12 cellular contexts compared by ENCODE assay signal in the genomic region with DNA sequence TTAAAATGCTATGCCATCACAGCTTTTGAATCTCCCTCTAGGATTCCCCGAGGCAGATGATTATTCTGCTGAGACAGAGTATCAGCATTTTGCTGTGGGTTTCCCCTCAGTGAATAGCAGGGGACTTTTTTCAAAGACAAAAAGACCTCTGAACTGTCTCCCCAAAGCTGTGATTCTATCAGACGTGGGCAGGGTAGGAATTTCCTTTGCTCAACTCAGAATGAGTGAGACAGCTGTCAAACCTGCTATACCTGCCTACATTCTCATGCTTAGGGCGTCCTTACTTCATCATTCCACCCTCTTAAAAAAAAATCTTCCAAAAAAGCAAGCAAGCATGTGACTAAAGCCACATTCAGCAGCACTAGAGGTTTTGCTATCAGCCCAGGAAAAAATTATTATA.
DNase-seq lines count a peak whose midpoint lies in the region; ATAC-seq and TF ChIP-seq lines count a peak whose summit lies in the region.
"Had no signal": no experiment of that assay in that cellular context is flagged by ENCODE, and none has a peak within 500 bp of the region (broad histone marks: within the 10 kb centered on the region; RNA-seq: fewer than 3 reads in every experiment).

No MANE protein-coding gene starts in this region.

- peak overlapping the region; percentile 53 for H3K27ac Mint-ChIP-seq in Caco-2 (ENCODE audit: unreplicated experiment)
- no peak overlapping the region for H3K27ac Mint-ChIP-seq in stimulated activated memory B cell treated with anti-CD40 and anti-IgM and Interleukin-4, amounts not matched to agents 10 μg/mL and 1 μg/mL and 100 μg/mL, for 72 hours
- H3K27ac Mint-ChIP-seq: naive thymus-derived CD8-positive, alpha-beta T cell; WTC11 had no signal

- no peak overlapping the region for H3K27ac ChIP-seq in prostate gland

- H3K36me3 ChIP-seq in Caco-2 (ENCODE audit: control insufficient read depth, insufficient read depth, low read length) (no peaks in the 10 kb centered on the region), prostate gland (no peaks in the 10 kb centered on the region)

- TF ChIP-seq CTCF in Caco-2 (IDR thresholded peaks at IDR 0.05; ENCODE audit: insufficient read depth in 1 of 2, low read depth in 1 of 2, low read length in 1 of 2, severe bottlenecking in 1 of 2, unreplicated experiment in 1 of 2) (no peak), epithelial cell of esophagus (IDR thresholded peaks at IDR 0.05; ENCODE audit: insufficient read depth, low read depth, low read length, missing control alignments) (no peak), prostate gland (IDR thresholded peaks at IDR 0.05) (no peak)

- H3K27me3 ChIP-seq in Caco-2 (replicated peaks; ENCODE audit: control insufficient read depth, insufficient read depth, low read length) (no peaks in the 10 kb centered on the region), prostate gland (replicated peaks; ENCODE audit: insufficient read depth) (no peaks in the 10 kb centered on the region)

- BruUV-seq in Caco-2 (replicated peaks; lab: Mats Ljungman, UMichigan) = no TSS peak

- no peak overlapping the region for H3K4me3 ChIP-seq in Caco-2 (ENCODE audit: low read depth, low read length)
- no peak overlapping the region for H3K4me3 ChIP-seq in epithelial cell of esophagus (ENCODE audit: low read length)
- no peak overlapping the region for H3K4me3 ChIP-seq in prostate gland

- 43% methylated on average over 3 of the region's 3 CpGs for WGBS in prostate gland

- H3K9me3 ChIP-seq in Caco-2 (no peaks in the 10 kb centered on the region), prostate gland (no peaks in the 10 kb centered on the region)

- H3K4me3 Mint-ChIP-seq in Caco-2 (ENCODE audit: unreplicated experiment) = no peak overlapping the region
- no peak overlapping the region for H3K4me3 Mint-ChIP-seq in stimulated activated memory B cell treated with anti-CD40 and anti-IgM and Interleukin-4, amounts not matched to agents 10 μg/mL and 1 μg/mL and 100 μg/mL, for 72 hours
- H3K4me3 Mint-ChIP-seq: naive thymus-derived CD8-positive, alpha-beta T cell; WTC11 had no signal

- H3K4me1 ChIP-seq in Caco-2 (peaks cover 14% of the 10 kb centered on the region), prostate gland (replicated peaks) (no peaks in the 10 kb centered on the region)

- no peaks in the 10 kb centered on the region for H3K9me3 Mint-ChIP-seq in Caco-2 (ENCODE audit: unreplicated experiment)
- no peaks in the 10 kb centered on the region for H3K9me3 Mint-ChIP-seq in stimulated activated memory B cell treated with anti-CD40 and anti-IgM and Interleukin-4, amounts not matched to agents 10 μg/mL and 1 μg/mL and 100 μg/mL, for 72 hours

- DNase-seq in Caco-2 (peak; percentile 36 to 58), epithelial cell of esophagus (ENCODE audit: low read depth) (peak; percentile 97), hepatic stellate cell (ENCODE audit: low spot score) (no peak), prostate gland (ENCODE audit: low spot score) (no peak)
- DNase-seq: naive thymus-derived CD8-positive, alpha-beta T cell; NCI-H2227 treated with DMSO at 0.1 percent for 48 hours had no signal

- ATAC-seq in GM19351 (IDR thresholded peaks at IDR 0.05; ENCODE audit: unreplicated experiment) = peak; percentile 58
- ATAC-seq in HG02973 (IDR thresholded peaks at IDR 0.05; ENCODE audit: unreplicated experiment) = peak; percentile 61
- no peak for ATAC-seq in stimulated activated memory B cell treated with anti-CD40 and anti-IgM and Interleukin-4, amounts not matched to agents 10 μg/mL and 1 μg/mL and 100 μg/mL, for 72 hours
- no peak for ATAC-seq in HG03175 (IDR thresholded peaks at IDR 0.05; ENCODE audit: unreplicated experiment)
- ATAC-seq: naive thymus-derived CD8-positive, alpha-beta T cell; Right ventricle myocardium inferior; WTC11 had no signal

- no peak for TF ChIP-seq POLR2A in prostate gland (IDR thresholded peaks at IDR 0.05)

- H3K27me3 Mint-ChIP-seq in Caco-2 (ENCODE audit: insufficient read depth, unreplicated experiment) = no peaks in the 10 kb centered on the region
- no peaks in the 10 kb centered on the region for H3K27me3 Mint-ChIP-seq in stimulated activated memory B cell treated with anti-CD40 and anti-IgM and Interleukin-4, amounts not matched to agents 10 μg/mL and 1 μg/mL and 100 μg/mL, for 72 hours

- POLR2A ChIA-PET in Caco-2 (lab: Charles Lee) = no interaction called here

- peaks cover 8% of the 10 kb centered on the region for H3K4me1 Mint-ChIP-seq in Caco-2 (ENCODE audit: low read depth, unreplicated experiment)
- H3K4me1 Mint-ChIP-seq in stimulated activated memory B cell treated with anti-CD40 and anti-IgM and Interleukin-4, amounts not matched to agents 10 μg/mL and 1 μg/mL and 100 μg/mL, for 72 hours = peaks cover 8% of the 10 kb centered on the region

- H3K36me3 Mint-ChIP-seq in Caco-2 (ENCODE audit: insufficient read depth, unreplicated experiment) = peaks cover 6% of the 10 kb centered on the region
- no peaks in the 10 kb centered on the region for H3K36me3 Mint-ChIP-seq in stimulated activated memory B cell treated with anti-CD40 and anti-IgM and Interleukin-4, amounts not matched to agents 10 μg/mL and 1 μg/mL and 100 μg/mL, for 72 hours
- H3K36me3 Mint-ChIP-seq: naive thymus-derived CD8-positive, alpha-beta T cell; WTC11 had no signal

- CTCF ChIA-PET in Caco-2 (lab: Charles Lee) = interaction anchor here (1.5 kb wide), 1 partner anchor 370 kb away, joined by 4 read pairs; no protein-coding TSS in a partner anchor

- intact Hi-C loops in Caco-2 (cut with micrococcal nuclease; ENCODE audit: unreplicated experiment) = loop anchor here (5.0 kb wide), 2 partner anchors 168 to 543 kb away; no protein-coding TSS in a partner anchor
- intact Hi-C loops in prostate gland (cut with DNase I) = no loop called here

Comparison
In these comparisons a context has a peak if more than half of its experiments do, and no peak if none do; other contexts are left out.
1. DNase-seq: peak in Caco-2 (2 of 2) and epithelial cell of esophagus (single experiment); none in hepatic stellate cell (single experiment) and prostate gland (single experiment).
2. ATAC-seq: peak in GM19351 (single experiment) and HG02973 (single experiment); none in stimulated activated memory B cell treated with anti-CD40 and anti-IgM and Interleukin-4, amounts not matched to agents 10 μg/mL and 1 μg/mL and 100 μg/mL, for 72 hours (single experiment) and HG03175 (single experiment).